ENCODE assay signal across 17 cellular contexts in the genomic region with DNA sequence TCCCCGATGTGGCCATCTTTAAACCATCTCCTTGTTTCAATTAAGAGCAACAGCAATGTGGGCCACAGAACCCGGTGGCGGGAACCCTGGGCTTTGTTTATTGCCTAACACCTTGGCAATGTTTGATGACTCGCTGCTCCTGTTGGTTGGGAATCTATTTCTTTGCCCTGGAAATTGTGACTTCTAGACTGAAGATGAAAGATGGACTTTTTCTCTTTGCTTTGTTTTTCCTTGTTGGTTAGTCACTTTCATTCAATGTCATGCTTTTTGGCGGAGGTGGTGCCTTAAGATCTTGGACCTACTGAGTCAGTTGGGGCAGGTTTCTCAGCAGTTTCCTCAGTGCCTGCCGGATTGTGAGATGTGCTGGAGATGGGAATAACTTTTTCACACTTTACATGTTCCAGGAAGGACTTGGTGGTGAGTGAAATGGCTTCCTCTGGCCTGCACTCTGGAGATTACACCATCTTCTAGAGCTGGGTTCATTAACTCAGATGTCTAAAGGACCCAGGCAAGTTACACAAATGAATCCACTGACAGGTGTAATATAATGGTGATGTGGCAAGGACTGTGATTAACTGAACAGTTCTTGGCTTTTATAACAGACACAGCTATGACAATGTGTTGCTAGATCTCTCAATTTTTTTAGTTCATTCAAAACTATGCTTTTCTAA. TPM values are rescaled to one million over a fixed set of nuclear protein-coding genes. Genes with fewer than 3 reads are reported as not detected.
DNase-seq lines count a peak whose midpoint lies in the region; FAIRE-seq and TF ChIP-seq lines count a peak whose summit lies in the region.
"Had no signal": no experiment of that assay in that cellular context is flagged by ENCODE, and none has a peak within 500 bp of the region (broad histone marks: within the 10 kb centered on the region; RNA-seq: fewer than 3 reads in every experiment).

No MANE protein-coding gene starts in this region.

- peak; percentile 5 for DNase-seq in A172 (ENCODE audit: low spot score)
- DNase-seq in GM23248, result peak; percentile 79
- DNase-seq in stimulated activated CD4-positive, alpha-beta T cell treated with anti-CD3 and anti-CD28 coated beads, Interleukin-12 subunit alpha, Interleukin-12 subunit beta, amount 100 ng/mL, for 24 hours (ENCODE audit: low read depth in 2 of 2), result peak; percentile 29 to 36
- no peak for DNase-seq in NCI-H774 (lab: John Stamatoyannopoulos, UW)
- no peak for DNase-seq in GM10266 (ENCODE audit: extremely low spot score)
- DNase-seq in nucleus accumbens (lab: John Stamatoyannopoulos, UW), result no peak
- no peak for DNase-seq in D721Med (ENCODE audit: insufficient read length, low spot score)
- DNase-seq: gastrocnemius medialis, left cardiac atrium, midbrain, NCI-H2029 had no signal

- in situ Hi-C loops in GM23248 (cut with MboI), result no loop called here

- H3K4me1 Mint-ChIP-seq in activated naive CD4-positive, alpha-beta T cell treated with anti-CD3 and anti-CD28 coated beads, Interleukin-2, amount 50 U/mL, for 24 hours, result peaks cover 87% of the 10 kb centered on the region

- no peak overlapping the region for H3K4me2 ChIP-seq in GM23248 (ENCODE audit: unreplicated experiment)

- peak overlapping the region; percentile 93 for H3K27ac Mint-ChIP-seq in activated naive CD4-positive, alpha-beta T cell treated with anti-CD3 and anti-CD28 coated beads, Interleukin-2, amount 50 U/mL, for 24 hours

- TF ChIP-seq CTCF in GM10266 (IDR thresholded peaks at IDR 0.05; ENCODE audit: control insufficient read depth, insufficient read depth, low read depth, missing control alignments), result no peak
- TF ChIP-seq CTCF in D721Med (IDR thresholded peaks at IDR 0.05; ENCODE audit: insufficient read depth, missing control alignments), result no peak

- peak overlapping the region; percentile 53 for H3K4me3 Mint-ChIP-seq in activated naive CD4-positive, alpha-beta T cell treated with anti-CD3 and anti-CD28 coated beads, Interleukin-2, amount 50 U/mL, for 24 hours

- peaks cover 41% of the 10 kb centered on the region for H3K4me1 ChIP-seq in GM23248 (ENCODE audit: insufficient read depth)
- H3K4me1 ChIP-seq: gastrocnemius medialis had no signal

- peak overlapping the region; percentile 61 for H3K27ac ChIP-seq in GM23248
- H3K27ac ChIP-seq: epithelial cell of prostate, gastrocnemius medialis had no signal

- H4K20me1 ChIP-seq in GM23248 (ENCODE audit: insufficient read depth), result no peaks in the 10 kb centered on the region

- H3K27me3 ChIP-seq in GM23248 (replicated peaks; ENCODE audit: insufficient read depth), result no peaks in the 10 kb centered on the region
- H3K27me3 ChIP-seq: gastrocnemius medialis had no signal

- H3K27me3 Mint-ChIP-seq in activated naive CD4-positive, alpha-beta T cell treated with anti-CD3 and anti-CD28 coated beads, Interleukin-2, amount 50 U/mL, for 24 hours, result no peaks in the 10 kb centered on the region

- H3K9ac ChIP-seq in GM23248, result no peak overlapping the region

- H3K36me3 ChIP-seq in GM23248 (ENCODE audit: low read depth), result no peaks in the 10 kb centered on the region
- H3K36me3 ChIP-seq: gastrocnemius medialis had no signal

- no peak overlapping the region for H2AFZ ChIP-seq in GM23248

- peaks cover 4% of the 10 kb centered on the region for H3K9me3 Mint-ChIP-seq in activated naive CD4-positive, alpha-beta T cell treated with anti-CD3 and anti-CD28 coated beads, Interleukin-2, amount 50 U/mL, for 24 hours

- no peak for FAIRE-seq in D721Med (lab: Jason Lieb, UNC)
- FAIRE-seq: H54 had no signal

- 79 to 85% methylated on average over 6 of the region's 6 CpGs for WGBS in GM23248 (ENCODE audit: low coverage in 1 of 2, low lambda C conversion rate in 2 of 2, missing lambda C conversion rate in 2 of 2), 2 experiments

- no peaks in the 10 kb centered on the region for H3K9me3 ChIP-seq in GM23248 (ENCODE audit: low read depth)
- H3K9me3 ChIP-seq: gastrocnemius medialis had no signal

- H3K36me3 Mint-ChIP-seq in activated naive CD4-positive, alpha-beta T cell treated with anti-CD3 and anti-CD28 coated beads, Interleukin-2, amount 50 U/mL, for 24 hours, result peaks cover 15% of the 10 kb centered on the region

- H3K4me3 ChIP-seq in GM23248, result no peak overlapping the region
- H3K4me3 ChIP-seq: gastrocnemius medialis had no signal

- H3F3A ChIP-seq in GM23248 (ENCODE audit: insufficient read depth), result peaks cover 44% of the 10 kb centered on the region

- H3K79me2 ChIP-seq in GM23248 (ENCODE audit: insufficient read depth), result no peaks in the 10 kb centered on the region

- no peaks in the 10 kb centered on the region for H3K9me2 ChIP-seq in GM23248 (ENCODE audit: insufficient read depth)

RNA-seq across cellular contexts. Expression of a gene that starts 56.3 kb away (rescaled TPM):
- total RNA-seq in A172 (2014; rRNA removed; shearing (Covaris generic)), result 0.36 TPM in 1 of 2 replicates, not detected in the other
- 13.4 and 18.5 TPM in 2 replicates for total RNA-seq in GM23248 (2014; rRNA removed; shearing (Covaris generic))
- polyA plus RNA-seq in GM23248 (2016; fragmentation: Nextera tagmentation; extraction: Ambion mirVana), result 4.5 and 6.3 TPM in 2 replicates
- total RNA-seq: G401, NCI-H460, pulmonary artery endothelial cell had no signal

Comparison
In these comparisons a context has a peak if more than half of its experiments do, and no peak if none do; other contexts are left out.
1. DNase-seq: peak in A172 (single experiment), GM23248 (single experiment) and stimulated activated CD4-positive, alpha-beta T cell treated with anti-CD3 and anti-CD28 coated beads, Interleukin-12 subunit alpha, Interleukin-12 subunit beta, amount 100 ng/mL, for 24 hours (2 of 2); none in NCI-H774 (single experiment), GM10266 (single experiment), nucleus accumbens (0 of 56) and D721Med (single experiment).
2. RNA of a gene that starts 56.3 kb away (total RNA-seq): 13.4 to 18.5 TPM in GM23248; 0.36 TPM in A172; every median in the first group is over 10 times any median in the second.